In the genomic region with DNA sequence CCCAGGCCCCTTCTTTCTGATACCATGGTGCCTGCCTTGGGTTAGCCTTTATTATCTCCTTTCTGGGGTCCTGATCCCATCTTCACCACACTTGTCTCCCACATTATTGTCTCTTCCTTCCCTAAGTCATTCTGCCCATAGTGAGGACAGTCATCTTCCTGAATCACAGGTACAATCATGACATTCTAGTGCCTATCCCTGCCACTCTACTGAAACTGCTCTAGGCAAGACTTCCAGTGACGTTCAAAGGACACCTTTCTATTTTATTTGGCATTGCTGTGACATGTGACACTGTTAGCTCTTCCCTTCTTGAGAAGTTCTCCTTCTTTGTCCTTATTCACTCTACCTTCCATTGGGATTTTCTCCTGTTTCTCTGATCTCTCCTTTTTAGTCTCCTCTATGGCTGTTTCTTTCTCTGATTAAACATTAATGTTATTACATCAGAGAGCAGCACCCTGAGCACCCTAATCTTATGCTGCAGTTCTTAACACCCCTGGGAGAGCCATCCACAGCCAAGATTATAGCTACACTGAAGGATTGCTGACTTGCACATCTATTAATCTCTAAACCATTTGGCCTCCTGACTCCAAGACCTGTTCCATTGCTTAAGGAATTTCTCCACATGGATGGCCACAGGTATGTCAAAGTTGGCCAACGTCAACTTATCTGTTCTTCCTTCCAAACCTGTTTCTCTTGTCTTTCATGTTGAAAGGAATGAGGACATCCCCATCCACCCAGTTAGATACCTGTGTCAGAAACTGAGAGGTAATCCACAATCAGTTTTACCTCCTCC, we compare ENCODE assay signal across 1 cellular context.
TF ChIP-seq lines count a peak whose summit lies in the region.

No MANE protein-coding gene starts in this region.

TF ChIP-seq in HepG2, 621 proteins besides CTCF, POLR2A, EP300 and RAD21 (continued from another document):
- TF ChIP-seq, protein P1, sequence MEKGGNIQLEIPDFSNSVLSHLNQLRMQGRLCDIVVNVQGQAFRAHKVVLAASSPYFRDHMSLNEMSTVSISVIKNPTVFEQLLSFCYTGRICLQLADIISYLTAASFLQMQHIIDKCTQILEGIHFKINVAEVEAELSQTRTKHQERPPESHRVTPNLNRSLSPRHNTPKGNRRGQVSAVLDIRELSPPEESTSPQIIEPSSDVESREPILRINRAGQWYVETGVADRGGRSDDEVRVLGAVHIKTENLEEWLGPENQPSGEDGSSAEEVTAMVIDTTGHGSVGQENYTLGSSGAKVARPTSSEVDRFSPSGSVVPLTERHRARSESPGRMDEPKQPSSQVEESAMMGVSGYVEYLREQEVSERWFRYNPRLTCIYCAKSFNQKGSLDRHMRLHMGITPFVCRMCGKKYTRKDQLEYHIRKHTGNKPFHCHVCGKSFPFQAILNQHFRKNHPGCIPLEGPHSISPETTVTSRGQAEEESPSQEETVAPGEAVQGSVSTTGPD (CRISPR knock-in tag; IDR thresholded peaks at IDR 0.05): no peak
